2 cellular contexts compared by ENCODE assay signal in genomic region chr15:98383571-98383970, GRCh38.
"Had no signal": no experiment of that assay in that cellular context is flagged by ENCODE, and none has a peak within 500 bp of the region (broad histone marks: within the 10 kb centered on the region; RNA-seq: fewer than 3 reads in every experiment).

No MANE protein-coding gene starts in this region.

- DNase-seq: GF-D8 had no signal

- H3K4me3 ChIP-seq: GM12878 had no signal
